8 cellular contexts compared by ENCODE assay signal in the genomic region with DNA sequence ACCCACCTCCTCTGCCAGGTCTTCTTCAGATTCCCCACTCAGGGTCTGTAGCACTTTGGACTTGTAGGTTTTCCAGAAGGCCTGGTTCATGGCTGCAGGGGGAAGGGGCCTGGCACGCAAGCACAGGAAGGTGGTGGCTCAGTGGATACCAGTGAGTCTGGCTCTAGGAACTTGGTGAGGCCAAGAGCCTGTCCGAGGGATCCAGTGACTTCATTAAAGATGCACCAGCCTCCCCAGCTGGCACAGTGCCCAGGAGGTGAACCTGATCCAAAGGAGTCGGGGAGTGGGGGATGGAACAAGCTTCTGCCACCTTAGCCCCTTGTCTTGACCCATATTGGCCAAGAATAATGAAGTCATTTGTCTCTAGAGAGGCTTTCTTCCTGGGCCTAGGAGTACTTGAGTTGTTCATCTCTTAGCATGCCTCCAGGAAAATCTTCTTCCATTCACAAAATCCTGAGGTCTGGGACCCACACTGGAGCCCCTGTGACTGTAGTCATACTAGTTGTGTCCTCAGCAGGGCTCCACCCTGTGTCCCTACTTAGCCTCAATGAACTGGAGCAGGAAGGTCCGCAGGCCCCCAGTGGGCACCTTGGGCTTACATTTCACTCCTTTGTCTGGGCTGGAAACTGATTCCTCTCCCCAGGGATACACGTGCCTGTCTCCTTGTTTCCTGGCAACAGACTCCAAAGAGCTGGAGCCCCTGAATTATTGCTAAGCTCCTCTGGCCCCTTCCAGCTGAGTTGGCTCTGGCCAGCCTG. TPM values are rescaled to one million over a fixed set of nuclear protein-coding genes. Genes with fewer than 3 reads are reported as not detected.
DNase-seq lines count a peak whose midpoint lies in the region; ATAC-seq and TF ChIP-seq lines count a peak whose summit lies in the region.

A gene (minus strand): TSS at position 554 of the 758 bp plus-strand sequence. CDS start 464 bp downstream, at position 90.

- H4K91ac ChIP-seq in neuronal stem cell (ENCODE audit: low read depth, low read length, poor library complexity), result peak within 1 kb of the TSS; percentile 92

- peak within 1 kb of the TSS; percentile 99 for H2BK5ac ChIP-seq in neuronal stem cell (ENCODE audit: low read length)

- TF ChIP-seq CTCF in endodermal cell (conservative IDR thresholded peaks at IDR 0.05), result no peak

- H3K36me3 Mint-ChIP-seq in endodermal cell (ENCODE audit: low read depth), result peaks cover 4% of the 10 kb centered on the region

- peak within 1 kb of the TSS; percentile 95 for H3K18ac ChIP-seq in neuronal stem cell (ENCODE audit: low read length)

- peak within 1 kb of the TSS; percentile 98 for H3K4me2 ChIP-seq in neuronal stem cell (ENCODE audit: insufficient read depth, low read length, poor library complexity, severe bottlenecking)

- H3K27ac ChIP-seq in endodermal cell (ENCODE audit: low read depth, low read length) (peak within 1 kb of the TSS; percentile 79), neuronal stem cell (replicated peaks; ENCODE audit: low read length) (peak within 1 kb of the TSS; percentile 53)

- peak within 1 kb of the TSS; percentile 99 for H2AK5ac ChIP-seq in neuronal stem cell (ENCODE audit: low read depth, low read length)

- H3K27me3 ChIP-seq in endodermal cell (ENCODE audit: control insufficient read depth, insufficient read depth, low read length, poor library complexity, severe bottlenecking) (peaks cover 5% of the 10 kb centered on the region), neuronal stem cell (ENCODE audit: control insufficient read depth in 3 of 3, insufficient read depth in 3 of 3, low read depth in 1 of 3, low read length in 3 of 3) (peaks cover 0 to 5% (median 3%) of the 10 kb centered on the region in 3 experiments)

- H2BK12ac ChIP-seq in neuronal stem cell (ENCODE audit: low read length), result peak within 1 kb of the TSS; percentile 90

- peaks cover 8% of the 10 kb centered on the region for H3K79me1 ChIP-seq in neuronal stem cell (ENCODE audit: low read depth, low read length)

- H3K23ac ChIP-seq in neuronal stem cell (ENCODE audit: low read depth, low read length, poor library complexity), result peak within 1 kb of the TSS; percentile 98

- H3K27ac Mint-ChIP-seq in endodermal cell, result peak within 1 kb of the TSS; percentile 91

- H3K36me3 ChIP-seq in endodermal cell (ENCODE audit: control insufficient read depth, insufficient read depth, low read length), result no peaks in the 10 kb centered on the region
- peaks cover 7 to 11% of the 10 kb centered on the region in 2 donors for H3K36me3 ChIP-seq in neuronal stem cell (replicated peaks in 1 of 2; ENCODE audit: control insufficient read depth in 2 of 2, insufficient read depth in 2 of 2, low read length in 2 of 2)

- H3K4me1 ChIP-seq in endodermal cell (ENCODE audit: control insufficient read depth, insufficient read depth, low read length) (peaks cover 15% of the 10 kb centered on the region), neuronal stem cell (ENCODE audit: control insufficient read depth in 2 of 2, insufficient read depth in 1 of 2, low read depth in 1 of 2, low read length in 2 of 2) (peaks cover 28 to 48% of the 10 kb centered on the region in 2 donors)

- peak within 1 kb of the TSS; percentile 80 for H3K4me3 Mint-ChIP-seq in endodermal cell

- H4K8ac ChIP-seq in neuronal stem cell (ENCODE audit: low read depth, low read length), result no peak within 1 kb of the TSS

- peaks cover 39% of the 10 kb centered on the region for H3K27me3 Mint-ChIP-seq in endodermal cell (ENCODE audit: insufficient read depth)

- peak within 1 kb of the TSS; percentile 53 for H3K4ac ChIP-seq in neuronal stem cell (ENCODE audit: low read length)

- peak within 1 kb of the TSS; percentile 21 for H2BK120ac ChIP-seq in neuronal stem cell (ENCODE audit: low read depth, low read length)

- 61 to 85% methylated on average over 3 to 5 of the region's 5 CpGs for WGBS in endodermal cell (ENCODE audit: insufficient coverage in 1 of 2, insufficient read length in 1 of 2), 2 experiments
- no CpG with 5 or more reads among the region's 5 CpGs for WGBS in neuronal stem cell (ENCODE audit: extremely low coverage in 2 of 2, insufficient read length in 2 of 2, insufficient replicate concordance in 1 of 2), 2 donors

- no peak for ATAC-seq in esophagus mucosa
- ATAC-seq in GM21529 (IDR thresholded peaks at IDR 0.05; ENCODE audit: unreplicated experiment), result no peak

- H3K9me3 Mint-ChIP-seq in endodermal cell, result no peaks in the 10 kb centered on the region

- H2AFZ ChIP-seq in neuronal stem cell (ENCODE audit: low read length), result peak within 1 kb of the TSS; percentile 97

- H3K4me1 Mint-ChIP-seq in endodermal cell, result peaks cover 32% of the 10 kb centered on the region

- no peaks in the 10 kb centered on the region for H3K9me3 ChIP-seq in endodermal cell (ENCODE audit: control insufficient read depth, low read length)
- H3K9me3 ChIP-seq in neuronal stem cell (replicated peaks in 1 of 2; ENCODE audit: control insufficient read depth in 2 of 2, insufficient read depth in 1 of 2, low read depth in 1 of 2, low read length in 2 of 2), result no peaks in the 10 kb centered on the region

- peak within 1 kb of the TSS; percentile 79 for H3K9ac ChIP-seq in endodermal cell (ENCODE audit: extremely low read depth, low read length, poor library complexity, severe bottlenecking)
- H3K9ac ChIP-seq in neuronal stem cell (ENCODE audit: low read depth, low read length, poor library complexity), result peak within 1 kb of the TSS; percentile 82

- peak within 1 kb of the TSS; percentile 96 for H2BK15ac ChIP-seq in neuronal stem cell (ENCODE audit: low read length)

- DNase-seq in DMS53 (lab: John Stamatoyannopoulos, UW) (peak; percentile 44), DMS53 treated with DMSO at 0.1 percent for 48 hours (lab: John Stamatoyannopoulos, UW; ENCODE audit: unreplicated experiment) (no peak), NCI-H82 treated with DMSO at 0.1 percent for 48 hours (lab: John Stamatoyannopoulos, UW; ENCODE audit: unreplicated experiment) (peak; percentile 36), endodermal cell (no peak), neuronal stem cell (ENCODE audit: low spot score) (no peak), islet precursor cell (no peak)

- H3K4me3 ChIP-seq in endodermal cell (ENCODE audit: low read length) (peak within 1 kb of the TSS; percentile 91), neuronal stem cell (ENCODE audit: low read length in 2 of 2) (peak within 1 kb of the TSS; percentile 70 to 87)

- peak within 1 kb of the TSS; percentile 98 for H3K14ac ChIP-seq in neuronal stem cell (ENCODE audit: low read length)

RNA-seq across cellular contexts. Expression of the gene that starts here (rescaled TPM):
- total RNA-seq in endodermal cell (not detected), esophagus mucosa (not detected)
- 0.61 TPM for polyA plus RNA-seq in endodermal cell (2013, experiment 1 of 2)
- not detected for polyA plus RNA-seq in endodermal cell (2013, experiment 2 of 2)
- 0.13 TPM for polyA plus RNA-seq in neuronal stem cell (2013, experiment 1 of 2)
- polyA plus RNA-seq in neuronal stem cell (2013, experiment 2 of 2), result not detected

Comparison
In these comparisons a context has a peak if more than half of its experiments do, and no peak if none do; other contexts are left out.
1. DNase-seq: peak in DMS53 (single experiment) and NCI-H82 treated with DMSO at 0.1 percent for 48 hours (single experiment); none in DMS53 treated with DMSO at 0.1 percent for 48 hours (single experiment), endodermal cell (single experiment), neuronal stem cell (single experiment) and islet precursor cell (single experiment).